ENCODE assay signal across 14 cellular contexts in the genomic region with DNA sequence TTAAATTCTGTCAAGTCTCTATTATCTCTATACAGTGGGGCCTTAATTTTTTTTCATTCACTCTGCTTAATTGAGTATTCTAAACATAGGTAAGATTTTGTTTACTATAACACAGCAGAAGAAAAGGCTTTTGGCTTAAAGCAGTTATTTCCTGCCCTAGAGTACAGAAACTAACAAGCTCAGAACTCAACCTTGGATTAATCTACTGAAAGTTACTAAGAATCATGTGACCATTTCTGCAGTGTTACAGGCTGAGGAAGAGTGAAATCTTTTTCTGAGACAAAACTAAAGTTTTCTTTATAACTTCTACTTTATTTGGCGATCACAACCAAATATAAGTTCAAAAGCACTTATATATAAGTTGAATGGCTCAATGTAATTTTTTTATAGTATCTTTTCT.
"Had no signal": no experiment of that assay in that cellular context is flagged by ENCODE, and none has a peak within 500 bp of the region (broad histone marks: within the 10 kb centered on the region; RNA-seq: fewer than 3 reads in every experiment).

No MANE protein-coding gene starts in this region.

- H3K9me3 ChIP-seq: left lung, thyroid gland had no signal

- H3K4me3 ChIP-seq: dorsolateral prefrontal cortex, left lung, thyroid gland had no signal

- H3K79me2 ChIP-seq: parathyroid adenoma had no signal

- H3K27me3 ChIP-seq: dorsolateral prefrontal cortex, left lung, thyroid gland had no signal

- H3K4me1 ChIP-seq: left lung, parathyroid adenoma, thyroid gland had no signal

- H3K27ac ChIP-seq: dorsolateral prefrontal cortex, left lung, parathyroid adenoma, thyroid gland had no signal

- H2AFZ ChIP-seq: parathyroid adenoma had no signal

- ATAC-seq: activated CD4-positive, CD25-positive, alpha-beta regulatory T cell treated with anti-CD3 and anti-CD28 coated beads, Interleukin-2, amount 50 U/mL, for 24 hours; left lung; naive thymus-derived CD8-positive, alpha-beta T cell; stimulated activated effector memory CD8-positive, alpha-beta T cell treated with anti-CD3 and anti-CD28 coated beads, Interleukin-12 subunit alpha, Interleukin-12 subunit beta, amount 100 ng/mL, for 72 hours had no signal

- DNase-seq: activated naive CD4-positive, alpha-beta T cell; activated naive CD8-positive, alpha-beta T cell treated with anti-CD3 and anti-CD28 coated beads, Interleukin-2, amount 10 ng/mL, durations not matched to agents 7 days and 5 days; activated T-cell treated with anti-CD3 and anti-CD28 coated beads for 4 hours; aorta; dorsolateral prefrontal cortex; endodermal cell; islet precursor cell; left lung; naive thymus-derived CD8-positive, alpha-beta T cell; T1000; thyroid gland had no signal

- H3K9ac ChIP-seq: parathyroid adenoma had no signal

- H3K36me3 ChIP-seq: left lung, thyroid gland had no signal
